ENCODE assay signal across 24 cellular contexts in the genomic region with DNA sequence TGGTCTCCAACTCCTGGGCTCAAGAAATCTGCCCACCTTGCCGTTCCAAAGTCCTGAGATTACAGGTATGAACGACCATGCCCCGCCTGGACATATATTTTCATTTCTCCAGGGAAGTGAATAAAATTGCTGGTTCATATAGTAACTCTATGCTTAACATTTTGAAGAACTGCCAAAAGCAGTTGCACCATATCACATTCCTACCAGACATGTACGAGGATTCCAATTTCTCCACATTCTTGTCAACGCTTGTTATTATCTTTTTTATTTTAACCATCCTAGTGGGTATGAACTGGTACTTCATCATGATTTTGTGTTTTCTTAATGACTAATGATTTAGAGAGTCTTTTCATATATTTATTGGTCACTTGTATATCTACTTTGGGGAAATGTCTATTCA. TPM values are rescaled to one million over a fixed set of nuclear protein-coding genes. Genes with fewer than 3 reads are reported as not detected.
DNase-seq lines count a peak whose midpoint lies in the region; ATAC-seq and TF ChIP-seq lines count a peak whose summit lies in the region.
"Had no signal": no experiment of that assay in that cellular context is flagged by ENCODE, and none has a peak within 500 bp of the region (broad histone marks: within the 10 kb centered on the region; RNA-seq: fewer than 3 reads in every experiment).

No MANE protein-coding gene starts in this region.

- TF ChIP-seq CTCF in RWPE2 (IDR thresholded peaks at IDR 0.05; ENCODE audit: poor library complexity, severe bottlenecking), result no peak
- no peak for TF ChIP-seq CTCF in epithelial cell of esophagus (IDR thresholded peaks at IDR 0.05; ENCODE audit: insufficient read depth, low read depth, low read length, missing control alignments)
- TF ChIP-seq CTCF in fibroblast of villous mesenchyme (IDR thresholded peaks at IDR 0.05; ENCODE audit: insufficient read depth, low read depth, low read length), result no peak
- TF ChIP-seq CTCF in omental fat pad (IDR thresholded peaks at IDR 0.05), result no peak

- H3K4me3 ChIP-seq in RWPE2 (ENCODE audit: severe bottlenecking) (no peak overlapping the region), epithelial cell of esophagus (ENCODE audit: low read length) (no peak overlapping the region), fibroblast of villous mesenchyme (ENCODE audit: low read depth, low read length) (no peak overlapping the region)
- H3K4me3 ChIP-seq: A549, SJSA1 had no signal

- H3K4me1 ChIP-seq in RWPE2 (ENCODE audit: insufficient read depth, poor library complexity, severe bottlenecking), result peaks cover 7% of the 10 kb centered on the region
- H3K4me1 ChIP-seq: SJSA1 had no signal

- peaks cover 2% of the 10 kb centered on the region for H3K9me3 ChIP-seq in RWPE2 (ENCODE audit: severe bottlenecking)
- H3K9me3 ChIP-seq: A549, SJSA1 had no signal

- ATAC-seq in RWPE2 (ENCODE audit: low read depth) (peak; percentile 36; the same call in 2 of the 3 replicates), HG02938 (IDR thresholded peaks at IDR 0.05; ENCODE audit: unreplicated experiment) (no peak), omental fat pad (ENCODE audit: low FRiP score) (no peak)
- ATAC-seq: A549, Right ventricle myocardium inferior had no signal

- no peak overlapping the region for H3K27ac ChIP-seq in RWPE2 (ENCODE audit: poor library complexity, severe bottlenecking)
- H3K27ac ChIP-seq: A549, SJSA1 had no signal

- DNase-seq in EH (ENCODE audit: low read depth) (peak; percentile 38), RWPE2 (ENCODE audit: low spot score) (no peak), epithelial cell of esophagus (ENCODE audit: low read depth) (peak; percentile 58), fibroblast of villous mesenchyme (ENCODE audit: low read depth) (peak; percentile 49), activated gamma-delta T cell treated with Interleukin-2 at 50 U/mL for 16 hours (no peak), NCI-H446 treated with DMSO at 0.1 percent for 48 hours (lab: John Stamatoyannopoulos, UW) (no peak), omental fat pad (ENCODE audit: low spot score) (no peak)
- DNase-seq: Caco-2; CD4-positive, CD25-positive, alpha-beta regulatory T cell; DND-41; GOT3; HCEC 1CT; NCI-H1694; NCI-H2081 treated with DMSO at 0.1 percent for 48 hours; NCI-H2171 treated with DMSO at 0.1 percent for 48 hours; NCI-H446; NCI-H526 treated with DMSO at 0.1 percent for 48 hours; OCI-M1 had no signal

- H3K36me3 ChIP-seq in RWPE2 (ENCODE audit: low read depth), result no peaks in the 10 kb centered on the region
- H3K36me3 ChIP-seq: SJSA1 had no signal

- no peaks in the 10 kb centered on the region for H3K27me3 ChIP-seq in RWPE2 (ENCODE audit: insufficient read depth, poor library complexity, severe bottlenecking)

RNA-seq across cellular contexts. Expression of gene CPN1, which starts 21.9 kb away (rescaled TPM):
- not detected in 2 replicates for total RNA-seq in fibroblast of villous mesenchyme
- total RNA-seq in omental fat pad, result not detected
- total RNA-seq: CD4-positive, CD25-positive, alpha-beta regulatory T cell; HT1080; M059J; Right ventricle myocardium inferior; SJSA1 had no signal

Comparison
In these comparisons a context has a peak if more than half of its experiments do, and no peak if none do; other contexts are left out.
1. DNase-seq: peak in EH (single experiment), epithelial cell of esophagus (single experiment) and fibroblast of villous mesenchyme (single experiment); none in RWPE2 (single experiment), activated gamma-delta T cell treated with Interleukin-2 at 50 U/mL for 16 hours (single experiment), NCI-H446 treated with DMSO at 0.1 percent for 48 hours (single experiment) and omental fat pad (single experiment).